14 cellular contexts compared by ENCODE assay signal in genomic region chr9:37531699-37532098, GRCh38. TPM values are rescaled to one million over a fixed set of nuclear protein-coding genes. Genes with fewer than 3 reads are reported as not detected.
DNase-seq lines count a peak whose midpoint lies in the region; ATAC-seq and TF ChIP-seq lines count a peak whose summit lies in the region.
"Had no signal": no experiment of that assay in that cellular context is flagged by ENCODE, and none has a peak within 500 bp of the region (broad histone marks: within the 10 kb centered on the region; RNA-seq: fewer than 3 reads in every experiment).

No MANE protein-coding gene starts in this region.

- ATAC-seq in GM19328 (IDR thresholded peaks at IDR 0.05; ENCODE audit: unreplicated experiment), result peak; percentile 64
- ATAC-seq in HG03432 (IDR thresholded peaks at IDR 0.05; ENCODE audit: unreplicated experiment), result peak; percentile 76
- ATAC-seq in aorta (ENCODE audit: low FRiP score), result no peak
- ATAC-seq: gastrocnemius medialis had no signal

- H3K4me1 Mint-ChIP-seq in CD14-positive monocyte, result peaks cover 7% of the 10 kb centered on the region

- H3K27me3 Mint-ChIP-seq in CD14-positive monocyte (ENCODE audit: low read depth in 3 of 3), result peaks cover 0 to 1% (median 0%) of the 10 kb centered on the region in 3 donors

- peak overlapping the region; percentile 12 to 49 for H3K4me3 Mint-ChIP-seq in CD14-positive monocyte

- H3K27me3 ChIP-seq in aorta (ENCODE audit: control insufficient read depth in 1 of 2, insufficient read depth in 2 of 2, low read length in 1 of 2), result no peaks in the 10 kb centered on the region
- H3K27me3 ChIP-seq: BE2C, gastrocnemius medialis had no signal

- DNase-seq in CD14-positive monocyte (ENCODE audit: low spot score) (no peak), GM10266 (ENCODE audit: extremely low spot score) (no peak), midbrain (lab: John Stamatoyannopoulos, UW) (no peak), aorta (no peak), middle frontal gyrus (ENCODE audit: extremely low spot score, low spot score) (no peak)
- DNase-seq in activated effector memory CD4-positive, alpha-beta T cell treated with anti-CD3 and anti-CD28 coated beads, Interleukin-2, amount 50 U/mL, for 16 hours, result peak; percentile 80
- DNase-seq: BE2C, gastrocnemius medialis, mesendoderm, MV-4-11, OCI-M1, substantia nigra had no signal

- no peaks in the 10 kb centered on the region for H3K9me3 ChIP-seq in aorta (ENCODE audit: control insufficient read depth, low read length)
- H3K9me3 ChIP-seq: BE2C, gastrocnemius medialis had no signal

- 95 to 97% methylated on average over 13 of the region's 13 CpGs for WGBS in aorta, 2 donors

- H3K36me3 ChIP-seq in aorta (ENCODE audit: control insufficient read depth in 1 of 2, insufficient read depth in 2 of 2, low read length in 1 of 2), result peaks cover 4 to 6% of the 10 kb centered on the region in 2 donors

- H3K36me3 Mint-ChIP-seq in CD14-positive monocyte, result no peaks in the 10 kb centered on the region

- no peaks in the 10 kb centered on the region for H3K9me3 Mint-ChIP-seq in CD14-positive monocyte

- intact Hi-C loops in CD14-positive monocyte (cut with micrococcal nuclease), result no loop called here
- intact Hi-C loops in aorta (cut with DNase I), result no loop called here

- H3K27ac ChIP-seq in aorta (ENCODE audit: low read depth in 1 of 2, low read length in 2 of 2), result no peak overlapping the region
- H3K27ac ChIP-seq: gastrocnemius medialis had no signal

- no peaks in the 10 kb centered on the region for H3K4me1 ChIP-seq in aorta (ENCODE audit: control insufficient read depth in 1 of 2, insufficient read depth in 2 of 2, low read length in 2 of 2)
- H3K4me1 ChIP-seq: BE2C, gastrocnemius medialis had no signal

- H3K4me3 ChIP-seq in aorta (ENCODE audit: low read length in 2 of 2), result no peak overlapping the region
- H3K4me3 ChIP-seq: gastrocnemius medialis had no signal

- TF ChIP-seq CTCF in CD14-positive monocyte (IDR thresholded peaks at IDR 0.05), result no peak
- TF ChIP-seq CTCF in GM10266 (IDR thresholded peaks at IDR 0.05; ENCODE audit: control insufficient read depth, insufficient read depth, low read depth, missing control alignments), result no peak

- peak overlapping the region in 3 of 7 donors; percentile 14 to 86 (median 50) for H3K27ac Mint-ChIP-seq in CD14-positive monocyte

RNA-seq across cellular contexts. Expression of gene FBXO10, which starts 44.5 kb away (rescaled TPM):
- polyA plus RNA-seq in CD14-positive monocyte, result under 1 TPM in 1 of 2 donors, not detected in 1; 0.08 TPM
- total RNA-seq in aorta, result 1 to 10 TPM; 6.2 to 7.8 TPM
- 1 to 10 TPM in 1 of 2 donors, under 1 TPM in 1; 0.38 to 7.4 TPM for polyA plus RNA-seq in aorta

RNA-seq across cellular contexts. Expression of gene POLR1E, which starts 46.0 kb away (rescaled TPM):
- polyA plus RNA-seq in CD14-positive monocyte, result 1 to 10 TPM; 2.3 to 2.4 TPM
- 10 to 100 TPM; 16.7 to 23.8 TPM for total RNA-seq in aorta
- 10 to 100 TPM; 15.1 to 25.7 TPM for polyA plus RNA-seq in aorta

Comparison
In these comparisons a context has a peak if more than half of its experiments do, and no peak if none do; other contexts are left out.
1. RNA of gene POLR1E, which starts 46.0 kb away (polyA plus RNA-seq): 15.1 to 25.7 TPM in aorta; 2.3 to 2.4 TPM in CD14-positive monocyte; every median in the first group is over 4 times any median in the second.